34 cellular contexts compared by ENCODE assay signal in genomic region chr9:101146508-101146907, GRCh38.
"Had no signal": no experiment of that assay in that cellular context is flagged by ENCODE, and none has a peak within 500 bp of the region (broad histone marks: within the 10 kb centered on the region; RNA-seq: fewer than 3 reads in every experiment).

No MANE protein-coding gene starts in this region.

- DNase-seq: Karpas-422, Kasumi-1, MG63, MM.1S, MV-4-11, NCI-H1048, NCI-H1092, NCI-H1092 treated with DMSO at 0.1 percent for 48 hours, NCI-H1105, NCI-H1105 treated with DMSO at 0.1 percent for 48 hours, NCI-H1417, NCI-H1417 treated with DMSO at 0.1 percent for 48 hours, NCI-H1436, NCI-H1436 treated with DMSO at 0.1 percent for 48 hours, NCI-H146, NCI-H1694, NCI-H1694 treated with DMSO at 0.1 percent for 48 hours, NCI-H187, NCI-H187 treated with DMSO at 0.1 percent for 48 hours, NCI-H1930, NCI-H2029, NCI-H2029 treated with DMSO at 0.1 percent for 48 hours, NCI-H2081, NCI-H2081 treated with DMSO at 0.1 percent for 48 hours, NCI-H2107, NCI-H2171, NCI-H2171 treated with DMSO at 0.1 percent for 48 hours, NCI-H2227 treated with DMSO at 0.1 percent for 48 hours, NCI-H226, NCI-H345, NCI-H446, NCI-H446 treated with DMSO at 0.1 percent for 48 hours, NCI-H510A had no signal

- H3K27ac ChIP-seq: KMS-11 had no signal

- H3K27me3 ChIP-seq: MG63 had no signal

- H3K9ac ChIP-seq: KMS-11 had no signal

- H3K36me3 ChIP-seq: MG63 had no signal

- H3K4me3 ChIP-seq: MG63 had no signal

- H3K4me2 ChIP-seq: KMS-11 had no signal

- H3K9me3 ChIP-seq: MG63 had no signal
